ENCODE assay signal across 34 cellular contexts in the genomic region with DNA sequence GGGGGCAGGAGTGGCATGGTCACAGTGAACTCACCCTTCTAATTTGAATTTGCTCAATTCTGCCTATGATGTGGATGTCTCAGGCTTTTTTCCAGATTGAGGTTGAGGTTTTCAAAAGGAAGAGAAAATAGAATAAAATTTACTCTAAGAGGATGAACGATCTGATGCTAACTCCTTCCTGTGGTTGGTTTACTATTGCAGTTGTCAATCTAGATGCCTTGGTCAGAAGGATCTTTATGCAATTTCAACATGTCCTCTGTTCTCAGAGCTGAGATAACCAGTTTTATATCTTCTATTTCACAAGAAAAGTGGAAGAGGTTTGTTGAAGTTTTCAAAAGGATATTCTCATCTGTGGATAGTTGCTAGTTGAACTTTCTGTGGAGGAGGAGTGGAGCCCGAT.
A peak's percentile ranks its signal among the peaks of the same experiment; 100 is the strongest.
DNase-seq lines count a peak whose midpoint lies in the region; ATAC-seq and TF ChIP-seq lines count a peak whose summit lies in the region.
"Had no signal": no experiment of that assay in that cellular context is flagged by ENCODE, and none has a peak within 500 bp of the region (broad histone marks: within the 10 kb centered on the region; RNA-seq: fewer than 3 reads in every experiment).

No MANE protein-coding gene starts in this region.

- no peaks in the 10 kb centered on the region for H4K20me1 ChIP-seq in Loucy (ENCODE audit: insufficient read depth, low read length, poor library complexity, severe bottlenecking)
- H4K20me1 ChIP-seq: BLaER1; BLaER1 treated with 17β-estradiol and CSF1 and Interleukin-3, amounts not matched to agents 10 nM and 100 nM had no signal

- no peak overlapping the region for H3K9ac ChIP-seq in Loucy (ENCODE audit: low read depth, low read length, poor library complexity, severe bottlenecking)
- H3K9ac ChIP-seq: BLaER1; BLaER1 treated with 17β-estradiol and CSF1 and Interleukin-3, amounts not matched to agents 10 nM and 100 nM had no signal

- peaks cover 9% of the 10 kb centered on the region; the same call in 1 of the 2 replicates for H3K9me3 ChIP-seq in Loucy (ENCODE audit: insufficient read depth, low read depth, low read length)
- peaks cover 0 to 18% (median 0%) of the 10 kb centered on the region in 3 experiments for H3K9me3 ChIP-seq in naive thymus-derived CD4-positive, alpha-beta T cell (ENCODE audit: control insufficient read depth in 2 of 3, low read length in 3 of 3)
- no peaks in the 10 kb centered on the region for H3K9me3 ChIP-seq in CD8-positive, alpha-beta T cell (ENCODE audit: low read length)
- H3K9me3 ChIP-seq: A549, BE2C, Caco-2 had no signal

- H3K9me2 ChIP-seq in Loucy (replicated peaks; ENCODE audit: low read depth, low read length) = no peaks in the 10 kb centered on the region

- intact Hi-C loops in naive thymus-derived CD4-positive, alpha-beta T cell (cut with micrococcal nuclease) = no loop called here
- intact Hi-C loops in activated CD4-positive, alpha-beta T cell treated with anti-CD3 and anti-CD28 coated beads, Interleukin-2, amount 10 ng/mL, durations not matched to agents 24 days and 14 days (cut with micrococcal nuclease) = no loop called here
- intact Hi-C loops in CD8-positive, alpha-beta T cell (cut with DNase I, micrococcal nuclease) = no loop called here

- POLR2A ChIA-PET in naive thymus-derived CD4-positive, alpha-beta T cell (lab: Charles Lee) = no interaction called here
- POLR2A ChIA-PET in CD8-positive, alpha-beta T cell (lab: Charles Lee) = no interaction called here

- H3F3A ChIP-seq in Loucy (ENCODE audit: low read depth) = no peaks in the 10 kb centered on the region

- no peak overlapping the region for H3K4me3 Mint-ChIP-seq in naive thymus-derived CD4-positive, alpha-beta T cell
- H3K4me3 Mint-ChIP-seq in activated CD4-positive, alpha-beta T cell treated with anti-CD3 and anti-CD28 coated beads, Interleukin-2, amount 10 ng/mL, durations not matched to agents 24 days and 14 days = no peak overlapping the region
- no peak overlapping the region for H3K4me3 Mint-ChIP-seq in CD8-positive, alpha-beta T cell
- H3K4me3 Mint-ChIP-seq: B cell; CD14-positive monocyte; CD4-positive, alpha-beta memory T cell; CD4-positive, alpha-beta T cell; CD4-positive, CD25-positive, alpha-beta regulatory T cell; CD8-positive, alpha-beta memory T cell had no signal

- peaks cover 9% of the 10 kb centered on the region for H3K4me1 ChIP-seq in Loucy (ENCODE audit: insufficient read depth, low read length, poor library complexity, severe bottlenecking)
- no peaks in the 10 kb centered on the region for H3K4me1 ChIP-seq in naive thymus-derived CD4-positive, alpha-beta T cell (ENCODE audit: control insufficient read depth in 2 of 2, insufficient read depth in 2 of 2, low read length in 2 of 2)
- no peaks in the 10 kb centered on the region for H3K4me1 ChIP-seq in CD8-positive, alpha-beta T cell (ENCODE audit: insufficient read depth, low read length)
- H3K4me1 ChIP-seq: A549, BE2C, BLaER1, Caco-2 had no signal

- CTCF ChIA-PET in naive thymus-derived CD4-positive, alpha-beta T cell (lab: Charles Lee) = no interaction called here
- CTCF ChIA-PET in CD8-positive, alpha-beta T cell (lab: Charles Lee) = no interaction called here

- H3K27me3 ChIP-seq in Loucy (ENCODE audit: insufficient read depth, low read length, poor library complexity, severe bottlenecking) = no peaks in the 10 kb centered on the region
- H3K27me3 ChIP-seq in naive thymus-derived CD4-positive, alpha-beta T cell (ENCODE audit: control insufficient read depth in 2 of 2, insufficient read depth in 2 of 2, low read length in 2 of 2) = no peaks in the 10 kb centered on the region
- no peaks in the 10 kb centered on the region for H3K27me3 ChIP-seq in CD8-positive, alpha-beta T cell (ENCODE audit: insufficient read depth, low read length)
- H3K27me3 ChIP-seq: BE2C; BLaER1; BLaER1 treated with 17β-estradiol and CSF1 and Interleukin-3, amounts not matched to agents 10 nM and 100 nM had no signal

- peak; percentile 56 for ATAC-seq in naive thymus-derived CD4-positive, alpha-beta T cell
- ATAC-seq in CD8-positive, alpha-beta T cell = no peak
- ATAC-seq: A549 had no signal

- H3K79me2 ChIP-seq in Loucy (ENCODE audit: insufficient read depth, low read length) = no peaks in the 10 kb centered on the region

- H3K4me3 ChIP-seq in Loucy (ENCODE audit: low read length, poor library complexity, severe bottlenecking) = no peak overlapping the region
- H3K4me3 ChIP-seq in naive thymus-derived CD4-positive, alpha-beta T cell (ENCODE audit: low read length) = no peak overlapping the region
- no peak overlapping the region for H3K4me3 ChIP-seq in CD8-positive, alpha-beta T cell (ENCODE audit: low read depth, low read length)
- H3K4me3 ChIP-seq: A549; BLaER1; BLaER1 treated with 17β-estradiol and CSF1 and Interleukin-3, amounts not matched to agents 10 nM and 100 nM had no signal

- H2AFZ ChIP-seq in Loucy (ENCODE audit: low read length) = no peak overlapping the region

- peaks cover 8 to 51% (median 27%) of the 10 kb centered on the region in 11 donors for H3K9me3 Mint-ChIP-seq in naive thymus-derived CD4-positive, alpha-beta T cell
- H3K9me3 Mint-ChIP-seq in activated CD4-positive, alpha-beta T cell treated with anti-CD3 and anti-CD28 coated beads, Interleukin-2, amount 10 ng/mL, durations not matched to agents 24 days and 14 days = peaks cover 11% of the 10 kb centered on the region
- peaks cover 30% of the 10 kb centered on the region for H3K9me3 Mint-ChIP-seq in CD8-positive, alpha-beta T cell

- peak overlapping the region; percentile 7 for H3K4me2 ChIP-seq in Loucy (ENCODE audit: low read depth, low read length, poor library complexity, severe bottlenecking)
- H3K4me2 ChIP-seq: A549; BLaER1; BLaER1 treated with 17β-estradiol and CSF1 and Interleukin-3, amounts not matched to agents 10 nM and 100 nM had no signal

- peak; percentile 91 for DNase-seq in MV-4-11 (lab: John Stamatoyannopoulos, UW)
- DNase-seq in amniotic epithelial cell (ENCODE audit: low read depth) = peak; percentile 4
- no peak for DNase-seq in naive thymus-derived CD4-positive, alpha-beta T cell
- no peak for DNase-seq in activated CD4-positive, alpha-beta T cell treated with anti-CD3 and anti-CD28 coated beads, Interleukin-2, amount 10 ng/mL, durations not matched to agents 24 days and 14 days
- no peak for DNase-seq in stimulated activated CD4-positive, alpha-beta T cell treated with anti-CD3 and anti-CD28 coated beads, Interleukin-4, amount 100 ng/mL, for 1 hour
- DNase-seq in CD8-positive, alpha-beta T cell = no peak
- no peak for DNase-seq in foreskin melanocyte
- DNase-seq: 8988T; ACHN; AML-193; BE2C; C1 segment of cervical spinal cord; Caco-2; Calu3; CD4-positive, alpha-beta memory T cell; CD4-positive, alpha-beta T cell; CD4-positive, CD25-positive, alpha-beta regulatory T cell; CD8-positive, alpha-beta memory T cell; COR-L47; DMS 273 treated with DMSO at 0.1 percent for 48 hours; DMS153; DMS53; DMS79; DMS79 treated with DMSO at 0.1 percent for 48 hours; DND-41; EL had no signal

- no peak overlapping the region for H3K27ac ChIP-seq in naive thymus-derived CD4-positive, alpha-beta T cell (ENCODE audit: low read depth, low read length)
- H3K27ac ChIP-seq in CD8-positive, alpha-beta T cell (ENCODE audit: low read depth, low read length) = no peak overlapping the region
- H3K27ac ChIP-seq: 22Rv1; A549; BLaER1; BLaER1 treated with 17β-estradiol and CSF1 and Interleukin-3, amounts not matched to agents 10 nM and 100 nM; C4-2B had no signal

- H3K36me3 Mint-ChIP-seq in naive thymus-derived CD4-positive, alpha-beta T cell = peaks cover 0 to 13% (median 4%) of the 10 kb centered on the region in 5 donors
- no peaks in the 10 kb centered on the region for H3K36me3 Mint-ChIP-seq in activated CD4-positive, alpha-beta T cell treated with anti-CD3 and anti-CD28 coated beads, Interleukin-2, amount 10 ng/mL, durations not matched to agents 24 days and 14 days (ENCODE audit: low read depth)
- no peaks in the 10 kb centered on the region for H3K36me3 Mint-ChIP-seq in CD8-positive, alpha-beta T cell
- H3K36me3 Mint-ChIP-seq: CD4-positive, alpha-beta memory T cell; CD4-positive, CD25-positive, alpha-beta regulatory T cell; CD8-positive, alpha-beta memory T cell had no signal

- no peaks in the 10 kb centered on the region for H3K36me3 ChIP-seq in Loucy (ENCODE audit: insufficient read depth, low read length)
- H3K36me3 ChIP-seq in naive thymus-derived CD4-positive, alpha-beta T cell (ENCODE audit: control insufficient read depth in 2 of 3, insufficient read depth in 3 of 3, low read length in 3 of 3) = no peaks in the 10 kb centered on the region
- H3K36me3 ChIP-seq in CD8-positive, alpha-beta T cell (ENCODE audit: insufficient read depth, low read length) = no peaks in the 10 kb centered on the region
- H3K36me3 ChIP-seq: BE2C; BLaER1; BLaER1 treated with 17β-estradiol and CSF1 and Interleukin-3, amounts not matched to agents 10 nM and 100 nM had no signal

- H3K27ac Mint-ChIP-seq in naive thymus-derived CD4-positive, alpha-beta T cell = no peak overlapping the region
- H3K27ac Mint-ChIP-seq in activated CD4-positive, alpha-beta T cell treated with anti-CD3 and anti-CD28 coated beads, Interleukin-2, amount 10 ng/mL, durations not matched to agents 24 days and 14 days = no peak overlapping the region
- no peak overlapping the region for H3K27ac Mint-ChIP-seq in CD8-positive, alpha-beta T cell
- H3K27ac Mint-ChIP-seq: B cell; CD4-positive, alpha-beta memory T cell; CD4-positive, alpha-beta T cell; CD4-positive, CD25-positive, alpha-beta regulatory T cell; CD8-positive, alpha-beta memory T cell had no signal

- peaks cover 0 to 16% (median 0%) of the 10 kb centered on the region in 5 donors for H3K27me3 Mint-ChIP-seq in naive thymus-derived CD4-positive, alpha-beta T cell
- no peaks in the 10 kb centered on the region for H3K27me3 Mint-ChIP-seq in activated CD4-positive, alpha-beta T cell treated with anti-CD3 and anti-CD28 coated beads, Interleukin-2, amount 10 ng/mL, durations not matched to agents 24 days and 14 days
- H3K27me3 Mint-ChIP-seq in CD8-positive, alpha-beta T cell (ENCODE audit: low read depth) = peaks cover 2% of the 10 kb centered on the region
- H3K27me3 Mint-ChIP-seq: CD4-positive, alpha-beta memory T cell; CD4-positive, alpha-beta T cell had no signal

- no peaks in the 10 kb centered on the region for H3K4me1 Mint-ChIP-seq in naive thymus-derived CD4-positive, alpha-beta T cell
- no peaks in the 10 kb centered on the region for H3K4me1 Mint-ChIP-seq in activated CD4-positive, alpha-beta T cell treated with anti-CD3 and anti-CD28 coated beads, Interleukin-2, amount 10 ng/mL, durations not matched to agents 24 days and 14 days
- no peaks in the 10 kb centered on the region for H3K4me1 Mint-ChIP-seq in CD8-positive, alpha-beta T cell (ENCODE audit: low read depth)
- H3K4me1 Mint-ChIP-seq: B cell; CD4-positive, alpha-beta memory T cell; CD4-positive, CD25-positive, alpha-beta regulatory T cell; CD8-positive, alpha-beta memory T cell had no signal

- no peak for TF ChIP-seq CTCF in Loucy (conservative IDR thresholded peaks at IDR 0.05; ENCODE audit: low read length)
- no peak for TF ChIP-seq CTCF in CD8-positive, alpha-beta T cell (IDR thresholded peaks at IDR 0.05)

Comparison
In these comparisons a context has a peak if more than half of its experiments do, and no peak if none do; other contexts are left out.
1. DNase-seq: peak in MV-4-11 (single experiment) and amniotic epithelial cell (single experiment); none in naive thymus-derived CD4-positive, alpha-beta T cell (0 of 9), activated CD4-positive, alpha-beta T cell treated with anti-CD3 and anti-CD28 coated beads, Interleukin-2, amount 10 ng/mL, durations not matched to agents 24 days and 14 days (single experiment), stimulated activated CD4-positive, alpha-beta T cell treated with anti-CD3 and anti-CD28 coated beads, Interleukin-4, amount 100 ng/mL, for 1 hour (single experiment), CD8-positive, alpha-beta T cell (0 of 7) and foreskin melanocyte (single experiment).